In genomic region chr21:17438642-17439041, GRCh38 we compare ENCODE assay signal across 13 cellular contexts.
DNase-seq lines count a peak whose midpoint lies in the region; ATAC-seq and TF ChIP-seq lines count a peak whose summit lies in the region.
"Had no signal": no experiment of that assay in that cellular context is flagged by ENCODE, and none has a peak within 500 bp of the region (broad histone marks: within the 10 kb centered on the region; RNA-seq: fewer than 3 reads in every experiment).

No MANE protein-coding gene starts in this region.

- no peak overlapping the region for H3K4me3 ChIP-seq in H7 (ENCODE audit: insufficient read depth, low read depth, low read length)
- H3K4me3 ChIP-seq: breast epithelium, thyroid gland had no signal

- H3K27ac Mint-ChIP-seq in nephron progenitor cell, result peak overlapping the region; percentile 74
- H3K27ac Mint-ChIP-seq: activated CD8-positive, alpha-beta memory T cell treated with anti-CD3 and anti-CD28 coated beads, Interleukin-2, amount 10 ng/mL, durations not matched to agents 7 days and 5 days; activated naive CD4-positive, alpha-beta T cell treated with anti-CD3 and anti-CD28 coated beads, Interleukin-2, amount 10 ng/mL, durations not matched to agents 7 days and 5 days had no signal

- TF ChIP-seq CTCF in nephron progenitor cell (IDR thresholded peaks at IDR 0.05), result no peak

- ATAC-seq in HG03095 (IDR thresholded peaks at IDR 0.05; ENCODE audit: unreplicated experiment), result no peak
- ATAC-seq in GM18909 (IDR thresholded peaks at IDR 0.05; ENCODE audit: poor library complexity, unreplicated experiment), result no peak
- ATAC-seq: activated CD8-positive, alpha-beta memory T cell treated with anti-CD3 and anti-CD28 coated beads, Interleukin-2, amount 10 ng/mL, durations not matched to agents 7 days and 5 days had no signal

- H3K36me3 Mint-ChIP-seq in nephron progenitor cell (ENCODE audit: low read depth), result no peaks in the 10 kb centered on the region
- H3K36me3 Mint-ChIP-seq: activated CD8-positive, alpha-beta memory T cell treated with anti-CD3 and anti-CD28 coated beads, Interleukin-2, amount 10 ng/mL, durations not matched to agents 7 days and 5 days; activated naive CD4-positive, alpha-beta T cell treated with anti-CD3 and anti-CD28 coated beads, Interleukin-2, amount 10 ng/mL, durations not matched to agents 7 days and 5 days had no signal

- peaks cover 62% of the 10 kb centered on the region for H3K4me1 Mint-ChIP-seq in nephron progenitor cell
- H3K4me1 Mint-ChIP-seq: activated CD8-positive, alpha-beta memory T cell treated with anti-CD3 and anti-CD28 coated beads, Interleukin-2, amount 10 ng/mL, durations not matched to agents 7 days and 5 days; activated naive CD4-positive, alpha-beta T cell treated with anti-CD3 and anti-CD28 coated beads, Interleukin-2, amount 10 ng/mL, durations not matched to agents 7 days and 5 days had no signal

- peak overlapping the region; percentile 63 for H3K4me3 Mint-ChIP-seq in nephron progenitor cell
- H3K4me3 Mint-ChIP-seq: activated CD8-positive, alpha-beta memory T cell treated with anti-CD3 and anti-CD28 coated beads, Interleukin-2, amount 10 ng/mL, durations not matched to agents 7 days and 5 days; activated naive CD4-positive, alpha-beta T cell treated with anti-CD3 and anti-CD28 coated beads, Interleukin-2, amount 10 ng/mL, durations not matched to agents 7 days and 5 days had no signal

- H3K36me3 ChIP-seq in H7 (replicated peaks; ENCODE audit: control insufficient read depth, insufficient read depth, low read length), result no peaks in the 10 kb centered on the region
- H3K36me3 ChIP-seq: breast epithelium, thyroid gland had no signal

- H3K27ac ChIP-seq in cingulate gyrus (ENCODE audit: low read depth, low read length), result peak overlapping the region; percentile 66
- H3K27ac ChIP-seq: breast epithelium, thyroid gland had no signal

- H3K27me3 Mint-ChIP-seq in nephron progenitor cell (ENCODE audit: low read depth, poor library complexity), result no peaks in the 10 kb centered on the region

- no peaks in the 10 kb centered on the region; the same call in 1 of the 2 replicates for H3K27me3 ChIP-seq in H7 (ENCODE audit: control insufficient read depth, insufficient read depth, low read length)
- H3K27me3 ChIP-seq: breast epithelium, thyroid gland had no signal

- peak; percentile 76 for DNase-seq in H7
- DNase-seq in NCI-H2227 treated with DMSO at 0.1 percent for 48 hours (lab: John Stamatoyannopoulos, UW), result peak; percentile 64
- DNase-seq in nephron progenitor cell, result peak; percentile 33
- no peak for DNase-seq in NCI-H2029 (lab: John Stamatoyannopoulos, UW)
- DNase-seq in stimulated activated CD4-positive, alpha-beta T cell treated with anti-CD3 and anti-CD28 coated beads, Interleukin-4, amount 100 ng/mL, for 24 hours, result no peak
- DNase-seq: activated CD8-positive, alpha-beta memory T cell treated with anti-CD3 and anti-CD28 coated beads, Interleukin-2, amount 10 ng/mL, durations not matched to agents 7 days and 5 days; activated naive CD4-positive, alpha-beta T cell treated with anti-CD3 and anti-CD28 coated beads, Interleukin-2, amount 10 ng/mL, durations not matched to agents 7 days and 5 days; NCI-H1930; thyroid gland had no signal

- no peaks in the 10 kb centered on the region for H3K9me3 Mint-ChIP-seq in nephron progenitor cell
- H3K9me3 Mint-ChIP-seq: activated naive CD4-positive, alpha-beta T cell treated with anti-CD3 and anti-CD28 coated beads, Interleukin-2, amount 10 ng/mL, durations not matched to agents 7 days and 5 days had no signal

Comparison
In these comparisons a context has a peak if more than half of its experiments do, and no peak if none do; other contexts are left out.
1. DNase-seq: peak in H7 (single experiment), NCI-H2227 treated with DMSO at 0.1 percent for 48 hours (single experiment) and nephron progenitor cell (single experiment); none in NCI-H2029 (single experiment) and stimulated activated CD4-positive, alpha-beta T cell treated with anti-CD3 and anti-CD28 coated beads, Interleukin-4, amount 100 ng/mL, for 24 hours (single experiment).